Comparison of ENCODE assay signal across 1 cellular context in the genomic region with DNA sequence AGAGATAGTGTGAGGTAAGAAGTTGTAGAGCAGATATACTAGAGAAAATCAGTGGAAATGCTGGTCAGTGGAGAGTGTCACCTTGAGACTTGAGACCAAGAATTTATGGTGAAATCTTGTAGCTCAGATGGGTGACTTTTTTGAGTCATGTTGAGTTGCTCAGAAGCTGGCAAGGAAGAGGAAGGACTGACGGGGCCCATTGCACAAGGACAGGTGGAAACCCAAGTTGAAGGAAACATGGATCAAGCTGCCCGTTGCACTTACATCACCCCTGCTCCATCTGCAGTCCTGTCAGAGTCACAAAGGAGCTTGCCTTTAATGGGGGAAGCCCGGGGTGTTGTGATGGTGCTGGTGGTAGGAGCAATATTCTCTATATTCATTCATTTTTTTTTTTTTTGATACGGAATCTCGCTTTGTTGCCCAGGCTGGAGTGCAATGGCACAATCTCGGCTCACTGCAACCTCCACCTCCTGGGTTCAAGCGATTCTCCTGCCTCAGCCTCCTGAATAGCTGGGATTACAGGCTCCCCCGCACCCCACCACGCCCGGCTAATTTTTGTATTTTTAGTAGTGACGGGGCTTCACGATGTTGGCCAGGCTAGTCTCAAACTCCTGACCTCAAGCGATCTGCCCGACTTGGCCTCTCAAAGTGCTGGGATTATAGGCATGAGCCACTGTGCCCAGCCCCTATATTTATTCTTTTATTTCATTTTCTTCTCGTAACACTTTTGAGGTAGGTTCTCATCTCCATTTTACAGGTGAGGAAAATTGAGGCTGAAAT.
TF ChIP-seq lines count a peak whose summit lies in the region.

No MANE protein-coding gene starts in this region.

TF ChIP-seq in GM23338, 12 proteins besides CTCF, POLR2A, EP300 and RAD21 (continued from another document):
- TF ChIP-seq, protein P1, sequence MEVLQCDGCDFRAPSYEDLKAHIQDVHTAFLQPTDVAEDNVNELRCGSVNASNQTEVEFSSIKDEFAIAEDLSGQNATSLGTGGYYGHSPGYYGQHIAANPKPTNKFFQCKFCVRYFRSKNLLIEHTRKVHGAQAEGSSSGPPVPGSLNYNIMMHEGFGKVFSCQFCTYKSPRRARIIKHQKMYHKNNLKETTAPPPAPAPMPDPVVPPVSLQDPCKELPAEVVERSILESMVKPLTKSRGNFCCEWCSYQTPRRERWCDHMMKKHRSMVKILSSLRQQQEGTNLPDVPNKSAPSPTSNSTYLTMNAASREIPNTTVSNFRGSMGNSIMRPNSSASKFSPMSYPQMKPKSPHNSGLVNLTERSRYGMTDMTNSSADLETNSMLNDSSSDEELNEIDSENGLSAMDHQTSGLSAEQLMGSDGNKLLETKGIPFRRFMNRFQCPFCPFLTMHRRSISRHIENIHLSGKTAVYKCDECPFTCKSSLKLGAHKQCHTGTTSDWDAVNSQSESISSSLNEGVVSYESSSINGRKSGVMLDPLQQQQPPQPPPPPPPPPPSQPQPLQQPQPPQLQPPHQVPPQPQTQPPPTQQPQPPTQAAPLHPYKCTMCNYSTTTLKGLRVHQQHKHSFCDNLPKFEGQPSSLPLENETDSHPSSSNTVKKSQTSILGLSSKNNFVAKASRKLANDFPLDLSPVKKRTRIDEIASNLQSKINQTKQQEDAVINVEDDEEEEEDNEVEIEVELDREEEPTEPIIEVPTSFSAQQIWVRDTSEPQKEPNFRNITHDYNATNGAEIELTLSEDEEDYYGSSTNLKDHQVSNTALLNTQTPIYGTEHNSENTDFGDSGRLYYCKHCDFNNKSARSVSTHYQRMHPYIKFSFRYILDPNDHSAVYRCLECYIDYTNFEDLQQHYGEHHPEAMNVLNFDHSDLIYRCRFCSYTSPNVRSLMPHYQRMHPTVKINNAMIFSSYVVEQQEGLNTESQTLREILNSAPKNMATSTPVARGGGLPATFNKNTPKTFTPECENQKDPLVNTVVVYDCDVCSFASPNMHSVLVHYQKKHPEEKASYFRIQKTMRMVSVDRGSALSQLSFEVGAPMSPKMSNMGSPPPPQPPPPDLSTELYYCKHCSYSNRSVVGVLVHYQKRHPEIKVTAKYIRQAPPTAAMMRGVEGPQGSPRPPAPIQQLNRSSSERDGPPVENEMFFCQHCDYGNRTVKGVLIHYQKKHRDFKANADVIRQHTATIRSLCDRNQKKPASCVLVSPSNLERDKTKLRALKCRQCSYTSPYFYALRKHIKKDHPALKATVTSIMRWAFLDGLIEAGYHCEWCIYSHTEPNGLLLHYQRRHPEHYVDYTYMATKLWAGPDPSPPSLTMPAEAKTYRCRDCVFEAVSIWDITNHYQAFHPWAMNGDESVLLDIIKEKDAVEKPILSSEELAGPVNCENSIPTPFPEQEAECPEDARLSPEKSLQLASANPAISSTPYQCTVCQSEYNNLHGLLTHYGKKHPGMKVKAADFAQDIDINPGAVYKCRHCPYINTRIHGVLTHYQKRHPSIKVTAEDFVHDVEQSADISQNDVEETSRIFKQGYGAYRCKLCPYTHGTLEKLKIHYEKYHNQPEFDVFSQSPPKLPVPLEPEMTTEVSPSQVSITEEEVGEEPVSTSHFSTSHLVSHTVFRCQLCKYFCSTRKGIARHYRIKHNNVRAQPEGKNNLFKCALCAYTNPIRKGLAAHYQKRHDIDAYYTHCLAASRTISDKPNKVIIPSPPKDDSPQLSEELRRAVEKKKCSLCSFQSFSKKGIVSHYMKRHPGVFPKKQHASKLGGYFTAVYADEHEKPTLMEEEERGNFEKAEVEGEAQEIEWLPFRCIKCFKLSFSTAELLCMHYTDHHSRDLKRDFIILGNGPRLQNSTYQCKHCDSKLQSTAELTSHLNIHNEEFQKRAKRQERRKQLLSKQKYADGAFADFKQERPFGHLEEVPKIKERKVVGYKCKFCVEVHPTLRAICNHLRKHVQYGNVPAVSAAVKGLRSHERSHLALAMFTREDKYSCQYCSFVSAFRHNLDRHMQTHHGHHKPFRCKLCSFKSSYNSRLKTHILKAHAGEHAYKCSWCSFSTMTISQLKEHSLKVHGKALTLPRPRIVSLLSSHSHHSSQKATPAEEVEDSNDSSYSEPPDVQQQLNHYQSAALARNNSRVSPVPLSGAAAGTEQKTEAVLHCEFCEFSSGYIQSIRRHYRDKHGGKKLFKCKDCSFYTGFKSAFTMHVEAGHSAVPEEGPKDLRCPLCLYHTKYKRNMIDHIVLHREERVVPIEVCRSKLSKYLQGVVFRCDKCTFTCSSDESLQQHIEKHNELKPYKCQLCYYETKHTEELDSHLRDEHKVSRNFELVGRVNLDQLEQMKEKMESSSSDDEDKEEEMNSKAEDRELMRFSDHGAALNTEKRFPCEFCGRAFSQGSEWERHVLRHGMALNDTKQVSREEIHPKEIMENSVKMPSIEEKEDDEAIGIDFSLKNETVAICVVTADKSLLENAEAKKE (CRISPR knock-in tag; IDR thresholded peaks at IDR 0.05), result no peak
- TF ChIP-seq, protein P2, sequence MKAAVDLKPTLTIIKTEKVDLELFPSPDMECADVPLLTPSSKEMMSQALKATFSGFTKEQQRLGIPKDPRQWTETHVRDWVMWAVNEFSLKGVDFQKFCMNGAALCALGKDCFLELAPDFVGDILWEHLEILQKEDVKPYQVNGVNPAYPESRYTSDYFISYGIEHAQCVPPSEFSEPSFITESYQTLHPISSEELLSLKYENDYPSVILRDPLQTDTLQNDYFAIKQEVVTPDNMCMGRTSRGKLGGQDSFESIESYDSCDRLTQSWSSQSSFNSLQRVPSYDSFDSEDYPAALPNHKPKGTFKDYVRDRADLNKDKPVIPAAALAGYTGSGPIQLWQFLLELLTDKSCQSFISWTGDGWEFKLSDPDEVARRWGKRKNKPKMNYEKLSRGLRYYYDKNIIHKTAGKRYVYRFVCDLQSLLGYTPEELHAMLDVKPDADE (IDR thresholded peaks at IDR 0.05), result no peak
- TF ChIP-seq NANOG (IDR thresholded peaks at IDR 0.05; ENCODE audit: borderline replicate concordance), result no peak
- TF ChIP-seq JUNB (IDR thresholded peaks at IDR 0.05; ENCODE audit: unreplicated experiment), result no peak
- no peak for TF ChIP-seq ZNF331 (CRISPR knock-in tag; IDR thresholded peaks at IDR 0.05; ENCODE audit: low read depth)
